In genomic region chr1:65254320-65255087, GRCh38 we compare ENCODE assay signal across 8 cellular contexts. TPM values are rescaled to one million over a fixed set of nuclear protein-coding genes. Genes with fewer than 3 reads are reported as not detected.
DNase-seq lines count a peak whose midpoint lies in the region; ATAC-seq and TF ChIP-seq lines count a peak whose summit lies in the region.

No MANE protein-coding gene starts in this region.

- peak overlapping the region; percentile 71 for H4K12ac ChIP-seq in trophoblast cell (ENCODE audit: low read depth, low read length)

- H3K9me3 Mint-ChIP-seq in activated naive CD4-positive, alpha-beta T cell treated with anti-CD3 and anti-CD28 coated beads, Interleukin-2, amount 50 U/mL, for 24 hours, result no peaks in the 10 kb centered on the region

- peak overlapping the region; percentile 84 for H3K4ac ChIP-seq in trophoblast cell (ENCODE audit: low read depth, low read length)

- no peaks in the 10 kb centered on the region for H4K20me1 ChIP-seq in SK-N-SH (ENCODE audit: insufficient read depth)

- H3K9me2 ChIP-seq in SK-N-SH, result no peaks in the 10 kb centered on the region

- H3K79me1 ChIP-seq in trophoblast cell (ENCODE audit: low read length), result peaks cover 13% of the 10 kb centered on the region

- H3K9ac ChIP-seq in SK-N-SH, result peak overlapping the region; percentile 34; the same call in 1 of the 2 replicates
- H3K9ac ChIP-seq in trophoblast cell (ENCODE audit: low read length), result peak overlapping the region; percentile 65

- H3K4me3 ChIP-seq in GM08714 (ENCODE audit: low read length) (peak overlapping the region; percentile 83), HAP-1 (peak overlapping the region; percentile 70), MG63 (peak overlapping the region; percentile 53), SK-N-SH (ENCODE audit: low read depth in 2 of 2, low read length in 1 of 2) (peak overlapping the region; percentile 81 to 82), cardiac muscle cell (peak overlapping the region; percentile 96), trophoblast cell (ENCODE audit: low read depth, low read length) (peak overlapping the region; percentile 96), upper lobe of left lung (peak overlapping the region; percentile 72 to 98 (median 87))

- H3K14ac ChIP-seq in trophoblast cell (ENCODE audit: low read length), result peak overlapping the region; percentile 95

- peak overlapping the region in 1 of 2 experiments; percentile 86; a peak in 2 of 4 replicates for H3K27ac ChIP-seq in SK-N-SH (ENCODE audit: low read depth in 2 of 2, low read length in 1 of 2)
- H3K27ac ChIP-seq in cardiac muscle cell, result peak overlapping the region; percentile 83
- peak overlapping the region; percentile 86 for H3K27ac ChIP-seq in trophoblast cell (ENCODE audit: low read depth, low read length)
- H3K27ac ChIP-seq in upper lobe of left lung, result peak overlapping the region in 3 of 4 donors; percentile 12 to 81 (median 49)

- DNase-seq in HAP-1 (ENCODE audit: low spot score in 2 of 2), result peak; percentile 86 to 91
- DNase-seq in MG63, result peak; percentile 76
- DNase-seq in SK-N-SH, result peak; percentile 97
- peak; percentile 59 to 92 for DNase-seq in cardiac muscle cell (ENCODE audit: low read depth in 1 of 2, low spot score in 1 of 2)
- peak; percentile 73 to 86 for DNase-seq in trophoblast cell
- peak; percentile 87 to 97 for DNase-seq in upper lobe of left lung

- TF ChIP-seq EP300 in SK-N-SH (IDR thresholded peaks at IDR 0.05; ENCODE audit: borderline replicate concordance in 1 of 2, low read depth in 1 of 2, low read length in 1 of 2), result no peak
- no peak for TF ChIP-seq EP300 in upper lobe of left lung (IDR thresholded peaks at IDR 0.05)

- H4K8ac ChIP-seq in trophoblast cell (ENCODE audit: low read depth, low read length), result peak overlapping the region; percentile 85

- POLR2A ChIA-PET in SK-N-SH (lab: Yijun Ruan, JAX), result interaction anchor here (0.6 to 1.9 kb wide), 8 partner anchors 9 to 1347 kb away, joined by 3 to 17 read pairs (median 6); partner anchors contain the start of genes DNAJC6, LEPR and LEPROT

- peaks cover 18% of the 10 kb centered on the region for H3K4me1 ChIP-seq in HAP-1
- peaks cover 0 to 4% of the 10 kb centered on the region in 2 experiments; a peak in 1 of 4 replicates for H3K4me1 ChIP-seq in SK-N-SH (ENCODE audit: control insufficient read depth in 1 of 2, insufficient read depth in 2 of 2, low read depth in 1 of 2, low read length in 1 of 2)
- peaks cover 21% of the 10 kb centered on the region for H3K4me1 ChIP-seq in cardiac muscle cell (ENCODE audit: low read depth)
- H3K4me1 ChIP-seq in trophoblast cell (ENCODE audit: control insufficient read depth in 1 of 2, insufficient read depth in 2 of 2, low read length in 2 of 2), result peaks cover 8 to 13% of the 10 kb centered on the region in 2 experiments
- H3K4me1 ChIP-seq in upper lobe of left lung, result peaks cover 10 to 17% (median 15%) of the 10 kb centered on the region in 4 donors

- no peaks in the 10 kb centered on the region for H3K9me3 ChIP-seq in HAP-1
- H3K9me3 ChIP-seq in MG63, result no peaks in the 10 kb centered on the region
- no peaks in the 10 kb centered on the region for H3K9me3 ChIP-seq in SK-N-SH
- no peaks in the 10 kb centered on the region for H3K9me3 ChIP-seq in cardiac muscle cell (ENCODE audit: low read depth)
- no peaks in the 10 kb centered on the region for H3K9me3 ChIP-seq in trophoblast cell (ENCODE audit: insufficient read depth, low read depth, low read length)
- H3K9me3 ChIP-seq in upper lobe of left lung, result no peaks in the 10 kb centered on the region

- TF ChIP-seq CTCF in SK-N-SH (IDR thresholded peaks at IDR 0.05) (peak; percentile 15; the same call in 1 of the 2 replicates), cardiac muscle cell (IDR thresholded peaks at IDR 0.05; ENCODE audit: low read depth, low read length) (peak; percentile 28), upper lobe of left lung (IDR thresholded peaks at IDR 0.05) (peak in 5 of 6 experiments; percentile 25 to 55 (median 36))

- no peaks in the 10 kb centered on the region for H3K79me2 ChIP-seq in SK-N-SH (ENCODE audit: insufficient read depth)
- peaks cover 14% of the 10 kb centered on the region for H3K79me2 ChIP-seq in trophoblast cell (ENCODE audit: control insufficient read depth, insufficient read depth, low read length, poor library complexity)

- H2BK12ac ChIP-seq in trophoblast cell (ENCODE audit: low read length), result peak overlapping the region; percentile 81

- H3K4me1 Mint-ChIP-seq in activated naive CD4-positive, alpha-beta T cell treated with anti-CD3 and anti-CD28 coated beads, Interleukin-2, amount 50 U/mL, for 24 hours, result peaks cover 13% of the 10 kb centered on the region

- in situ Hi-C loops in HAP-1 (cut with MboI; ENCODE audit: low sequenced_read_pairs), result no loop called here

- H3K27ac Mint-ChIP-seq in activated naive CD4-positive, alpha-beta T cell treated with anti-CD3 and anti-CD28 coated beads, Interleukin-2, amount 50 U/mL, for 24 hours, result no peak overlapping the region

- CTCF ChIA-PET in SK-N-SH (lab: Yijun Ruan, JAX), result interaction anchor here (0.6 to 4.0 kb wide), 9 partner anchors 10 to 433 kb away, joined by 3 to 18 read pairs (median 4); partner anchors contain the start of genes DNAJC6, LEPR and LEPROT

- peak in 2 of 4 donors; percentile 36 to 47 for TF ChIP-seq POLR2A in upper lobe of left lung (IDR thresholded peaks at IDR 0.05)

- peak overlapping the region; percentile 84 for H4K91ac ChIP-seq in trophoblast cell (ENCODE audit: low read depth, low read length)

- peak overlapping the region; percentile 81 for H2BK5ac ChIP-seq in trophoblast cell (ENCODE audit: low read depth, low read length, poor library complexity)

- H3K23ac ChIP-seq in trophoblast cell (ENCODE audit: low read length), result no peak overlapping the region

- H3K27me3 Mint-ChIP-seq in activated naive CD4-positive, alpha-beta T cell treated with anti-CD3 and anti-CD28 coated beads, Interleukin-2, amount 50 U/mL, for 24 hours, result peaks cover 5% of the 10 kb centered on the region

- WGBS in SK-N-SH (ENCODE audit: low lambda C conversion rate), result 2% methylated on average over 14 of the region's 92 CpGs
- WGBS in trophoblast cell (ENCODE audit: extremely low coverage, insufficient coverage, insufficient read length), result no CpG with 5 or more reads among the region's 92 CpGs
- WGBS in upper lobe of left lung, 2 donors, result 0 to 3% methylated on average over 9 to 12 of the region's 92 CpGs

- TF ChIP-seq RAD21 in SK-N-SH (IDR thresholded peaks at IDR 0.05; ENCODE audit: low read length), result no peak

- H3K4me3 Mint-ChIP-seq in activated naive CD4-positive, alpha-beta T cell treated with anti-CD3 and anti-CD28 coated beads, Interleukin-2, amount 50 U/mL, for 24 hours, result peak overlapping the region; percentile 96

- H3K36me3 ChIP-seq in HAP-1 (replicated peaks) (no peaks in the 10 kb centered on the region), MG63 (no peaks in the 10 kb centered on the region), SK-N-SH (replicated peaks in 1 of 2; ENCODE audit: control insufficient read depth in 1 of 2, insufficient read depth in 2 of 2, low read length in 1 of 2) (no peaks in the 10 kb centered on the region), cardiac muscle cell (no peaks in the 10 kb centered on the region), trophoblast cell (ENCODE audit: control insufficient read depth in 1 of 2, insufficient read depth in 2 of 2, low read length in 2 of 2) (no peaks in the 10 kb centered on the region), upper lobe of left lung (no peaks in the 10 kb centered on the region)

- peaks cover 4% of the 10 kb centered on the region for H3F3A ChIP-seq in SK-N-SH (replicated peaks; ENCODE audit: insufficient read depth)

- peak overlapping the region; percentile 81 for H2AK5ac ChIP-seq in trophoblast cell (ENCODE audit: low read length)

- H2BK120ac ChIP-seq in trophoblast cell (ENCODE audit: insufficient read depth, low read length, poor library complexity), result peak overlapping the region; percentile 88

- no peaks in the 10 kb centered on the region for H3K36me3 Mint-ChIP-seq in activated naive CD4-positive, alpha-beta T cell treated with anti-CD3 and anti-CD28 coated beads, Interleukin-2, amount 50 U/mL, for 24 hours

- H3K27me3 ChIP-seq in HAP-1 (ENCODE audit: low read depth), result no peaks in the 10 kb centered on the region
- no peaks in the 10 kb centered on the region; the same call in 1 of the 2 replicates for H3K27me3 ChIP-seq in MG63
- H3K27me3 ChIP-seq in SK-N-SH (ENCODE audit: insufficient read depth), result no peaks in the 10 kb centered on the region
- no peaks in the 10 kb centered on the region for H3K27me3 ChIP-seq in cardiac muscle cell
- no peaks in the 10 kb centered on the region for H3K27me3 ChIP-seq in trophoblast cell (ENCODE audit: insufficient read depth, low read length)
- H3K27me3 ChIP-seq in upper lobe of left lung, result no peaks in the 10 kb centered on the region

- H3K4me2 ChIP-seq in SK-N-SH (peak overlapping the region; percentile 91), trophoblast cell (ENCODE audit: low read length) (peak overlapping the region; percentile 93)

- H3K18ac ChIP-seq in trophoblast cell (ENCODE audit: low read length), result peak overlapping the region; percentile 98

- peak; percentile 86 to 96 for ATAC-seq in upper lobe of left lung (ENCODE audit: low FRiP score in 2 of 2)

- H2AFZ ChIP-seq in SK-N-SH (ENCODE audit: low read depth) (peak overlapping the region; percentile 92), trophoblast cell (ENCODE audit: insufficient read depth, low read length, poor library complexity) (peak overlapping the region; percentile 82)

TF ChIP-seq in SK-N-SH, 30 proteins besides CTCF, POLR2A, EP300 and RAD21:
- TF ChIP-seq FOXJ3 (CRISPR knock-in tag; IDR thresholded peaks at IDR 0.05), result no peak
- no peak for TF ChIP-seq TAF1 (IDR thresholded peaks at IDR 0.05; ENCODE audit: borderline replicate concordance, low read depth, low read length)
- TF ChIP-seq TCF12 (IDR thresholded peaks at IDR 0.05), result no peak
- TF ChIP-seq NRF1 (IDR thresholded peaks at IDR 0.05; ENCODE audit: low read depth, low read length), result peak; percentile 46
- TF ChIP-seq ELF1 (IDR thresholded peaks at IDR 0.05), result no peak
- 0 out of 2 replicates have a peak, but pooled peaks have one; percentile 0 for TF ChIP-seq SMC3 (IDR thresholded peaks at IDR 0.05; ENCODE audit: low read depth, low read length)

RNA-seq across cellular contexts. Expression of gene DNAJC6, which starts 54.8 kb away (rescaled TPM):
- not detected in 2 replicates for total RNA-seq in MG63 (2014; rRNA removed; shearing (Covaris generic); ENCODE audit: low replicate concordance)
- polyA plus RNA-seq in SK-N-SH (2012; rRNA removed) (1.9 and 2.5 TPM in 2 replicates), cardiac muscle cell (26.0 and 48.1 TPM in 2 replicates)
- 1.9 and 2.1 TPM in 2 replicates for polyA plus RNA-seq in SK-N-SH (2012; cell fraction: cytosol; rRNA removed)
- 1.8 and 3.2 TPM in 2 replicates for polyA plus RNA-seq in SK-N-SH (2012; cell fraction: nucleus; rRNA removed)
- total RNA-seq in cardiac muscle cell (39.7 and 54.5 TPM in 2 replicates), upper lobe of left lung (1 to 10 TPM; 3.5 to 5.9 (median 5.2) TPM)
- polyA plus RNA-seq in trophoblast cell (2013), result 14.7 TPM in 2 replicates
